8 cellular contexts compared by ENCODE assay signal in genomic region chr15:43791993-43792760, GRCh38. TPM values are rescaled to one million over a fixed set of nuclear protein-coding genes. Genes with fewer than 3 reads are reported as not detected.
A peak's percentile ranks its signal among the peaks of the same experiment; 100 is the strongest.
DNase-seq lines count a peak whose midpoint lies in the region; ATAC-seq and TF ChIP-seq lines count a peak whose summit lies in the region.

TSS of gene SERF2 (plus strand) at chr15:43792320. CDS start at chr15:43792377, 57 bp downstream.

- H3K4me1 ChIP-seq in KMS-11 (ENCODE audit: low read depth, poor library complexity, severe bottlenecking) (peaks cover 20% of the 10 kb centered on the region), Peyer's patch (peaks cover 2 to 30% (median 7%) of the 10 kb centered on the region in 4 donors), muscle layer of duodenum (ENCODE audit: control insufficient read depth in 1 of 2, insufficient read depth in 2 of 2, low read length in 2 of 2) (peaks cover 10 to 35% of the 10 kb centered on the region in 2 donors)

- H3K9me3 ChIP-seq in Peyer's patch = no peaks in the 10 kb centered on the region
- no peaks in the 10 kb centered on the region for H3K9me3 ChIP-seq in muscle layer of duodenum (ENCODE audit: control insufficient read depth in 1 of 2, low read length in 2 of 2)

- peak; percentile 80 for ATAC-seq in GM21723 (IDR thresholded peaks at IDR 0.05; ENCODE audit: unreplicated experiment)
- ATAC-seq in esophagus mucosa = peak; percentile 97

- H3K4me3 ChIP-seq in KMS-11 (IDR thresholded peaks at IDR 0.05; ENCODE audit: insufficient read depth, low read depth, low read length) = no peak within 1 kb of the TSS
- H3K4me3 ChIP-seq in Peyer's patch = peak within 1 kb of the TSS; percentile 67 to 95 (median 86)
- peak within 1 kb of the TSS; percentile 86 to 88 for H3K4me3 ChIP-seq in muscle layer of duodenum (ENCODE audit: low read depth in 1 of 2, low read length in 2 of 2)

- DNase-seq in DMS53 (lab: John Stamatoyannopoulos, UW) (peak; percentile 99), Peyer's patch (peak; percentile 100)
- peak; percentile 100 for DNase-seq in activated T-cell treated with anti-CD3 and anti-CD28 coated beads, Interleukin-2, amount 50 U/mL, for 48 hours
- peak; percentile 99 to 100 for DNase-seq in stimulated activated CD8-positive, alpha-beta memory T cell treated with anti-CD3 and anti-CD28 coated beads, Interleukin-7, amount 100 ng/mL, for 4 hours (ENCODE audit: low read depth in 2 of 2)

- no peaks in the 10 kb centered on the region for H4K20me1 ChIP-seq in KMS-11 (ENCODE audit: insufficient read depth)

- TF ChIP-seq POLR2A in Peyer's patch (IDR thresholded peaks at IDR 0.05) = peak; percentile 98 to 100

- H3K36me3 ChIP-seq in KMS-11 (ENCODE audit: insufficient read depth) (no peaks in the 10 kb centered on the region), Peyer's patch (peaks cover 0 to 36% (median 0%) of the 10 kb centered on the region in 3 donors), muscle layer of duodenum (ENCODE audit: control insufficient read depth in 1 of 2, insufficient read depth in 2 of 2, low read length in 2 of 2) (peaks cover 35 to 39% of the 10 kb centered on the region in 2 donors)

- peak within 1 kb of the TSS; percentile 99 for H2AFZ ChIP-seq in KMS-11 (ENCODE audit: low read depth)

- peak within 1 kb of the TSS; percentile 63 for H3K27ac ChIP-seq in KMS-11
- H3K27ac ChIP-seq in Peyer's patch = peak within 1 kb of the TSS; percentile 90 to 100 (median 94)
- H3K27ac ChIP-seq in muscle layer of duodenum (ENCODE audit: low read length) = peak within 1 kb of the TSS; percentile 99

- peak within 1 kb of the TSS; percentile 93 for H3K9ac ChIP-seq in KMS-11

- H3K27me3 ChIP-seq in KMS-11 (ENCODE audit: insufficient read depth, low read depth) (no peaks in the 10 kb centered on the region), Peyer's patch (no peaks in the 10 kb centered on the region), muscle layer of duodenum (ENCODE audit: low read depth, low read length) (no peaks in the 10 kb centered on the region)

- TF ChIP-seq CTCF in KMS-11 (conservative IDR thresholded peaks at IDR 0.05; ENCODE audit: low read depth, low read length) (no peak), Peyer's patch (IDR thresholded peaks at IDR 0.05) (no peak)

- peaks cover 25% of the 10 kb centered on the region for H3K79me2 ChIP-seq in KMS-11 (ENCODE audit: insufficient read depth, low read depth)

- H3K4me2 ChIP-seq in KMS-11 = peak within 1 kb of the TSS; percentile 89

RNA-seq across cellular contexts. Expression of gene SERF2, which starts in this region (rescaled TPM):
- total RNA-seq in Peyer's patch (100 to 1,000 TPM; 647 to 897 (median 711) TPM), esophagus mucosa (616 TPM)
